In the genomic region with DNA sequence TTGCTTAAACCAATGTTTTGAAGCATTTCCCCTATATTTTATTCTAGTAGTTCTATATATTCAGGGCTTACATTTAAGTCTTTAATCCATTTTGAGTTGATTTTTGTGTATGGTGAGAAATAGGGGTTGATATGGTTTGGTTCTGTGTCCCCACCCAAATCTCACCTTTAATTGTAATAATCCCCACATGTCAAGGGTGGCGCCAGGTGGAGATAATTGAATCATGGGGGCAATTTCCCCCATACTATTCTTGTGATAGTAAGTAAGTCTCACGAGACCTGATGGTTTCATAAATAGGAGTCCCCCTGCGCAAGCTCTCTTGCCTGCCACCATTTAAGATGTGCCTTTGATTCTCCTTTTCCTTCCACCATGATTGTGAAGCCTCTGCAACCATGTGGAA, we compare ENCODE assay signal across 11 cellular contexts.
"Had no signal": no experiment of that assay in that cellular context is flagged by ENCODE, and none has a peak within 500 bp of the region (broad histone marks: within the 10 kb centered on the region; RNA-seq: fewer than 3 reads in every experiment).

No MANE protein-coding gene starts in this region.

- H2AFZ ChIP-seq: GM23248, GM23338 had no signal

- FAIRE-seq: H1, H54 had no signal

- H3K27ac Mint-ChIP-seq: GM23338, H9, HFFc6 had no signal

- ATAC-seq: GM23338, HCT116 had no signal

- H3K4me3 ChIP-seq: GM23248, GM23338, HAP-1 had no signal

- H3K9me3 ChIP-seq: HAP-1 had no signal

- H3K9ac ChIP-seq: GM23248 had no signal

- DNase-seq: GM23248, GOT3, H7, H9, HCEC 1CT, HFFc6 had no signal

- H3K4me3 Mint-ChIP-seq: GM23338, H9, HFFc6 had no signal

- H3K9me3 Mint-ChIP-seq: GM23338, H9 had no signal

- H3K4me1 ChIP-seq: HAP-1 had no signal

- H3K4me2 ChIP-seq: GM23338 had no signal

- H3K27ac ChIP-seq: GM23248 had no signal

- H3K4me1 Mint-ChIP-seq: GM23338, H9 had no signal

- H3K36me3 ChIP-seq: HAP-1 had no signal
